1 cellular context compared by ENCODE assay signal in genomic region chr16:69567031-69567680, GRCh38.
TF ChIP-seq lines count a peak whose summit lies in the region.

No MANE protein-coding gene starts in this region.

TF ChIP-seq in K562, 482 proteins besides CTCF, POLR2A, EP300 and RAD21 (continued from another document):
- TF ChIP-seq PKNOX1 (IDR thresholded peaks at IDR 0.05) (no peak), MCM7 (IDR thresholded peaks at IDR 0.05) (no peak), ZNF384 (IDR thresholded peaks at IDR 0.05; ENCODE audit: low read depth, low read length) (peak; percentile 22; the same call in 1 of the 2 replicates), TRIM25 (IDR thresholded peaks at IDR 0.05; ENCODE audit: borderline replicate concordance) (0 out of 2 replicates have a peak, but pooled peaks have one; percentile 18), AFF1 (IDR thresholded peaks at IDR 0.05; ENCODE audit: low read depth in 1 of 2, partially characterized antibody in 2 of 2) (peak; percentile 20 to 39), RBBP5 (IDR thresholded peaks at IDR 0.05; ENCODE audit: borderline replicate concordance, insufficient read depth, low read length, poor library complexity, severe bottlenecking) (peak; percentile 16), MEF2A (IDR thresholded peaks at IDR 0.05; ENCODE audit: control insufficient read depth, low read depth, low read length) (peak; percentile 22; the same call in 1 of the 2 replicates), SAP30 (IDR thresholded peaks at IDR 0.05; ENCODE audit: borderline replicate concordance, insufficient read depth, low read depth, low read length, poor library complexity, severe bottlenecking) (no peak), SMARCA5 (IDR thresholded peaks at IDR 0.05) (peak; percentile 39; the same call in 1 of the 2 replicates), RERE (CRISPR knock-in tag; IDR thresholded peaks at IDR 0.05; ENCODE audit: borderline replicate concordance) (no peak)
